1 cellular context compared by ENCODE assay signal in genomic region chr10:62093863-62094291, GRCh38.
A peak's percentile ranks its signal among the peaks of the same experiment; 100 is the strongest.
TF ChIP-seq lines count a peak whose summit lies in the region.

No MANE protein-coding gene starts in this region.

TF ChIP-seq in HepG2, 621 proteins besides CTCF, POLR2A, EP300 and RAD21 (continued from another document and continues in another):
- TF ChIP-seq, protein P1, sequence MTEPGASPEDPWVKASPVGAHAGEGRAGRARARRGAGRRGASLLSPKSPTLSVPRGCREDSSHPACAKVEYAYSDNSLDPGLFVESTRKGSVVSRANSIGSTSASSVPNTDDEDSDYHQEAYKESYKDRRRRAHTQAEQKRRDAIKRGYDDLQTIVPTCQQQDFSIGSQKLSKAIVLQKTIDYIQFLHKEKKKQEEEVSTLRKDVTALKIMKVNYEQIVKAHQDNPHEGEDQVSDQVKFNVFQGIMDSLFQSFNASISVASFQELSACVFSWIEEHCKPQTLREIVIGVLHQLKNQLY (CRISPR knock-in tag; IDR thresholded peaks at IDR 0.05): no peak
- no peak for TF ChIP-seq ZNF343 (CRISPR knock-in tag; IDR thresholded peaks at IDR 0.05)
- no peak for TF ChIP-seq ZNF780A (CRISPR knock-in tag; IDR thresholded peaks at IDR 0.05)
- peak; percentile 39; the same call in 1 of the 2 replicates for TF ChIP-seq NR2F2 (IDR thresholded peaks at IDR 0.05; ENCODE audit: borderline replicate concordance, low read depth)
- no peak for TF ChIP-seq TBP (CRISPR knock-in tag; IDR thresholded peaks at IDR 0.05)
- TF ChIP-seq HNRNPK (IDR thresholded peaks at IDR 0.05; ENCODE audit: low read depth, low read length, poor library complexity, severe bottlenecking): no peak
- no peak for TF ChIP-seq PAF1 (CRISPR knock-in tag; IDR thresholded peaks at IDR 0.05)
- TF ChIP-seq ZNF496 (CRISPR knock-in tag; IDR thresholded peaks at IDR 0.05; ENCODE audit: insufficient replicate concordance): no peak
- peak; percentile 43 for TF ChIP-seq ASH2L (IDR thresholded peaks at IDR 0.05; ENCODE audit: insufficient read length, low read depth, low read length)
- TF ChIP-seq SPEN (CRISPR knock-in tag; IDR thresholded peaks at IDR 0.05; ENCODE audit: low read depth): no peak
- TF ChIP-seq IKZF5 (CRISPR knock-in tag; IDR thresholded peaks at IDR 0.05): peak; percentile 22; the same call in 1 of the 2 replicates
- no peak for TF ChIP-seq ZNF547 (CRISPR knock-in tag; IDR thresholded peaks at IDR 0.05)
- TF ChIP-seq, protein P2, sequence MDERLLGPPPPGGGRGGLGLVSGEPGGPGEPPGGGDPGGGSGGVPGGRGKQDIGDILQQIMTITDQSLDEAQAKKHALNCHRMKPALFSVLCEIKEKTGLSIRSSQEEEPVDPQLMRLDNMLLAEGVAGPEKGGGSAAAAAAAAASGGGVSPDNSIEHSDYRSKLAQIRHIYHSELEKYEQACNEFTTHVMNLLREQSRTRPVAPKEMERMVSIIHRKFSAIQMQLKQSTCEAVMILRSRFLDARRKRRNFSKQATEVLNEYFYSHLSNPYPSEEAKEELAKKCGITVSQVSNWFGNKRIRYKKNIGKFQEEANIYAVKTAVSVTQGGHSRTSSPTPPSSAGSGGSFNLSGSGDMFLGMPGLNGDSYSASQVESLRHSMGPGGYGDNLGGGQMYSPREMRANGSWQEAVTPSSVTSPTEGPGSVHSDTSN (CRISPR knock-in tag; IDR thresholded peaks at IDR 0.05): no peak
- no peak for TF ChIP-seq NRL (CRISPR knock-in tag; IDR thresholded peaks at IDR 0.05; ENCODE audit: borderline replicate concordance)
- TF ChIP-seq, protein P3, sequence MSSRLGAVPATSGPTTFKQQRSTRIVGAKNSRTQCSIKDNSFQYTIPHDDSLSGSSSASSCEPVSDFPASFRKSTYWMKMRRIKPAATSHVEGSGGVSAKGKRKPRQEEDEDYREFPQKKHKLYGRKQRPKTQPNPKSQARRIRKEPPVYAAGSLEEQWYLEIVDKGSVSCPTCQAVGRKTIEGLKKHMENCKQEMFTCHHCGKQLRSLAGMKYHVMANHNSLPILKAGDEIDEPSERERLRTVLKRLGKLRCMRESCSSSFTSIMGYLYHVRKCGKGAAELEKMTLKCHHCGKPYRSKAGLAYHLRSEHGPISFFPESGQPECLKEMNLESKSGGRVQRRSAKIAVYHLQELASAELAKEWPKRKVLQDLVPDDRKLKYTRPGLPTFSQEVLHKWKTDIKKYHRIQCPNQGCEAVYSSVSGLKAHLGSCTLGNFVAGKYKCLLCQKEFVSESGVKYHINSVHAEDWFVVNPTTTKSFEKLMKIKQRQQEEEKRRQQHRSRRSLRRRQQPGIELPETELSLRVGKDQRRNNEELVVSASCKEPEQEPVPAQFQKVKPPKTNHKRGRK (CRISPR knock-in tag; IDR thresholded peaks at IDR 0.05): no peak
- no peak for TF ChIP-seq IRF1 (CRISPR knock-in tag; IDR thresholded peaks at IDR 0.05; ENCODE audit: low read depth)
- no peak for TF ChIP-seq SOX6 (IDR thresholded peaks at IDR 0.05)
- TF ChIP-seq SOX6 (CRISPR knock-in tag; IDR thresholded peaks at IDR 0.05): peak; percentile 98
- no peak for TF ChIP-seq ZNF234 (CRISPR knock-in tag; conservative IDR thresholded peaks at IDR 0.05)
- no peak for TF ChIP-seq POGZ (CRISPR knock-in tag; IDR thresholded peaks at IDR 0.05)
- TF ChIP-seq KAT7 (CRISPR knock-in tag; IDR thresholded peaks at IDR 0.05; ENCODE audit: borderline replicate concordance): no peak
- TF ChIP-seq ERF (CRISPR knock-in tag; IDR thresholded peaks at IDR 0.05): 0 out of 2 replicates have a peak, but pooled peaks have one; percentile 42
- TF ChIP-seq ZNF749 (CRISPR knock-in tag; IDR thresholded peaks at IDR 0.05; ENCODE audit: borderline replicate concordance): no peak
- TF ChIP-seq CEBPG (CRISPR knock-in tag; IDR thresholded peaks at IDR 0.05): peak; percentile 41; the same call in 1 of the 2 replicates
- TF ChIP-seq ZNF124 (CRISPR knock-in tag; IDR thresholded peaks at IDR 0.05): no peak
- TF ChIP-seq, protein P4, sequence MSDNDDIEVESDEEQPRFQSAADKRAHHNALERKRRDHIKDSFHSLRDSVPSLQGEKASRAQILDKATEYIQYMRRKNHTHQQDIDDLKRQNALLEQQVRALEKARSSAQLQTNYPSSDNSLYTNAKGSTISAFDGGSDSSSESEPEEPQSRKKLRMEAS (IDR thresholded peaks at IDR 0.05): no peak
- TF ChIP-seq ZNF816 (CRISPR knock-in tag; IDR thresholded peaks at IDR 0.05; ENCODE audit: borderline replicate concordance): no peak
- no peak for TF ChIP-seq MAF1 (CRISPR knock-in tag; IDR thresholded peaks at IDR 0.05; ENCODE audit: borderline replicate concordance)
- TF ChIP-seq, protein P5, sequence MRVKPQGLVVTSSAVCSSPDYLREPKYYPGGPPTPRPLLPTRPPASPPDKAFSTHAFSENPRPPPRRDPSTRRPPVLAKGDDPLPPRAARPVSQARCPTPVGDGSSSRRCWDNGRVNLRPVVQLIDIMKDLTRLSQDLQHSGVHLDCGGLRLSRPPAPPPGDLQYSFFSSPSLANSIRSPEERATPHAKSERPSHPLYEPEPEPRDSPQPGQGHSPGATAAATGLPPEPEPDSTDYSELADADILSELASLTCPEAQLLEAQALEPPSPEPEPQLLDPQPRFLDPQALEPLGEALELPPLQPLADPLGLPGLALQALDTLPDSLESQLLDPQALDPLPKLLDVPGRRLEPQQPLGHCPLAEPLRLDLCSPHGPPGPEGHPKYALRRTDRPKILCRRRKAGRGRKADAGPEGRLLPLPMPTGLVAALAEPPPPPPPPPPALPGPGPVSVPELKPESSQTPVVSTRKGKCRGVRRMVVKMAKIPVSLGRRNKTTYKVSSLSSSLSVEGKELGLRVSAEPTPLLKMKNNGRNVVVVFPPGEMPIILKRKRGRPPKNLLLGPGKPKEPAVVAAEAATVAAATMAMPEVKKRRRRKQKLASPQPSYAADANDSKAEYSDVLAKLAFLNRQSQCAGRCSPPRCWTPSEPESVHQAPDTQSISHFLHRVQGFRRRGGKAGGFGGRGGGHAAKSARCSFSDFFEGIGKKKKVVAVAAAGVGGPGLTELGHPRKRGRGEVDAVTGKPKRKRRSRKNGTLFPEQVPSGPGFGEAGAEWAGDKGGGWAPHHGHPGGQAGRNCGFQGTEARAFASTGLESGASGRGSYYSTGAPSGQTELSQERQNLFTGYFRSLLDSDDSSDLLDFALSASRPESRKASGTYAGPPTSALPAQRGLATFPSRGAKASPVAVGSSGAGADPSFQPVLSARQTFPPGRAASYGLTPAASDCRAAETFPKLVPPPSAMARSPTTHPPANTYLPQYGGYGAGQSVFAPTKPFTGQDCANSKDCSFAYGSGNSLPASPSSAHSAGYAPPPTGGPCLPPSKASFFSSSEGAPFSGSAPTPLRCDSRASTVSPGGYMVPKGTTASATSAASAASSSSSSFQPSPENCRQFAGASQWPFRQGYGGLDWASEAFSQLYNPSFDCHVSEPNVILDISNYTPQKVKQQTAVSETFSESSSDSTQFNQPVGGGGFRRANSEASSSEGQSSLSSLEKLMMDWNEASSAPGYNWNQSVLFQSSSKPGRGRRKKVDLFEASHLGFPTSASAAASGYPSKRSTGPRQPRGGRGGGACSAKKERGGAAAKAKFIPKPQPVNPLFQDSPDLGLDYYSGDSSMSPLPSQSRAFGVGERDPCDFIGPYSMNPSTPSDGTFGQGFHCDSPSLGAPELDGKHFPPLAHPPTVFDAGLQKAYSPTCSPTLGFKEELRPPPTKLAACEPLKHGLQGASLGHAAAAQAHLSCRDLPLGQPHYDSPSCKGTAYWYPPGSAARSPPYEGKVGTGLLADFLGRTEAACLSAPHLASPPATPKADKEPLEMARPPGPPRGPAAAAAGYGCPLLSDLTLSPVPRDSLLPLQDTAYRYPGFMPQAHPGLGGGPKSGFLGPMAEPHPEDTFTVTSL (CRISPR knock-in tag; IDR thresholded peaks at IDR 0.05; ENCODE audit: borderline replicate concordance): peak; percentile 79; the same call in 1 of the 2 replicates
- TF ChIP-seq CREM (IDR thresholded peaks at IDR 0.05): peak; percentile 94
- TF ChIP-seq CREM (CRISPR knock-in tag; IDR thresholded peaks at IDR 0.05): no peak
- no peak for TF ChIP-seq CBX1 (IDR thresholded peaks at IDR 0.05; ENCODE audit: low read depth)
- TF ChIP-seq NR2F1 (CRISPR knock-in tag; IDR thresholded peaks at IDR 0.05): 0 out of 4 replicates have a peak, but pooled peaks of 1 of the 2 experiments have one; percentile 29
- no peak for TF ChIP-seq MEIS1 (CRISPR knock-in tag; IDR thresholded peaks at IDR 0.05; ENCODE audit: borderline replicate concordance)
- TF ChIP-seq ZNF549 (CRISPR knock-in tag; IDR thresholded peaks at IDR 0.05): no peak
- no peak for TF ChIP-seq ZNF160 (CRISPR knock-in tag; IDR thresholded peaks at IDR 0.05)
- no peak for TF ChIP-seq PHF8 (CRISPR knock-in tag; IDR thresholded peaks at IDR 0.05)
- no peak for TF ChIP-seq ATRX (CRISPR knock-in tag; IDR thresholded peaks at IDR 0.05; ENCODE audit: borderline replicate concordance)
- no peak for TF ChIP-seq ARID4A (CRISPR knock-in tag; IDR thresholded peaks at IDR 0.05; ENCODE audit: borderline replicate concordance)
- TF ChIP-seq, protein P6, sequence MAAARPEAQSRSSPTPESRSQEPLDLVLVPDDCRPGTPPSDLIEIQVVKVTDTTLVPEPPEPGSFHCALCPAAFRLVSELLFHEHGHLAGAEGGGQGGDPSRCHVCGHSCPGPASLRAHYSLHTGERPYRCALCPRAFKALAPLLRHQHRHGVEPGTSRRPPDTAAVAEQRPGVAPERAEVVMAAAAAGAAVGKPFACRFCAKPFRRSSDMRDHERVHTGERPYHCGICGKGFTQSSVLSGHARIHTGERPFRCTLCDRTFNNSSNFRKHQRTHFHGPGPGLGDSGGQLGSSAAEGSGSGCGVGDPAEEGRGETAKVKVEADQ (CRISPR knock-in tag; IDR thresholded peaks at IDR 0.05; ENCODE audit: borderline replicate concordance): no peak
- TF ChIP-seq ZNF335 (CRISPR knock-in tag; IDR thresholded peaks at IDR 0.05): no peak
- no peak for TF ChIP-seq ZNF552 (CRISPR knock-in tag; IDR thresholded peaks at IDR 0.05; ENCODE audit: borderline replicate concordance)
- no peak for TF ChIP-seq SRF (IDR thresholded peaks at IDR 0.05; ENCODE audit: low read depth, low read length)
- no peak for TF ChIP-seq ZNF660 (CRISPR knock-in tag; IDR thresholded peaks at IDR 0.05; ENCODE audit: borderline replicate concordance, low read depth)
- TF ChIP-seq ZNF879 (CRISPR knock-in tag; IDR thresholded peaks at IDR 0.05): no peak
- no peak for TF ChIP-seq ZNF598 (CRISPR knock-in tag; IDR thresholded peaks at IDR 0.05; ENCODE audit: borderline replicate concordance)
- TF ChIP-seq ZNF782 (CRISPR knock-in tag; IDR thresholded peaks at IDR 0.05; ENCODE audit: borderline replicate concordance): no peak
- TF ChIP-seq ZKSCAN8 (CRISPR knock-in tag; IDR thresholded peaks at IDR 0.05; ENCODE audit: borderline replicate concordance): peak; percentile 87; the same call in 1 of the 2 replicates
